30 cellular contexts compared by ENCODE assay signal in the genomic region with DNA sequence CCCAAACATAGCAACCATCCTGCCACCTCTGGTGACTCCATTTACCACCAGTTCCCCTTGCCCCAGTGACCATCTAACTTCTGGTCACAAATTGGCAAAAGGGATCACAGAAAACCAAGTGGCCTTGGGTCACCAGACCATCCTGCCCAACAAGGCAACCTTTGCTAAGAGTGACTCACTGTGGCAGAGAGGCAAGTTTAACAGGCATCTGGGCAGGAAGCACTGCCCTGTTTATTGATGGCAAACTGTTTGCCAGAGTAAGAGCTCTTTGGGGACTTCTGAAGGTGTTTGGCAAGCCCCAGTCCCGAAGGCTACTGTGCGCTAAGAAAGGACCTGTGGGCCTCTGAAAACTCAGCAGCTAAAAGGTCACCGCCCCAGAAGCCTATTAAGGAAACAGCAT. TPM values are rescaled to one million over a fixed set of nuclear protein-coding genes. Genes with fewer than 3 reads are reported as not detected.
"Had no signal": no experiment of that assay in that cellular context is flagged by ENCODE, and none has a peak within 500 bp of the region (broad histone marks: within the 10 kb centered on the region; RNA-seq: fewer than 3 reads in every experiment).

No MANE protein-coding gene starts in this region.

- H3K4me1 Mint-ChIP-seq: mesothelial cell of epicardium; naive B cell; natural killer cell; nephron progenitor cell; neural progenitor cell; stimulated activated effector memory CD8-positive, alpha-beta T cell treated with anti-CD3 and anti-CD28 coated beads, Interleukin-12 subunit alpha, Interleukin-12 subunit beta, amount 100 ng/mL, for 72 hours; stimulated activated naive CD8-positive, alpha-beta T cell treated with anti-CD3 and anti-CD28 coated beads, Interleukin-15, amount 100 ng/mL, for 72 hours had no signal

- H3K9me3 Mint-ChIP-seq: mesothelial cell of epicardium; natural killer cell; neural progenitor cell; stimulated activated effector memory CD8-positive, alpha-beta T cell treated with anti-CD3 and anti-CD28 coated beads, Interleukin-12 subunit alpha, Interleukin-12 subunit beta, amount 100 ng/mL, for 72 hours; stimulated activated naive CD8-positive, alpha-beta T cell treated with anti-CD3 and anti-CD28 coated beads, Interleukin-15, amount 100 ng/mL, for 72 hours had no signal

- H3K4me1 ChIP-seq: heart right ventricle, left ventricle myocardium inferior, neural progenitor cell, pancreas, prostate gland, spleen, thyroid gland, transverse colon, upper lobe of right lung had no signal

- H3K79me2 ChIP-seq: hepatocyte had no signal

- H3K27ac Mint-ChIP-seq: mesothelial cell of epicardium; natural killer cell; nephron progenitor cell; neural progenitor cell; stimulated activated effector memory CD8-positive, alpha-beta T cell treated with anti-CD3 and anti-CD28 coated beads, Interleukin-12 subunit alpha, Interleukin-12 subunit beta, amount 100 ng/mL, for 72 hours; stimulated activated naive CD8-positive, alpha-beta T cell treated with anti-CD3 and anti-CD28 coated beads, Interleukin-15, amount 100 ng/mL, for 72 hours had no signal

- H3K4me3 ChIP-seq: heart right ventricle, hepatocyte, left ventricle myocardium inferior, lung, neural progenitor cell, pancreas, prostate gland, spleen, thyroid gland, transverse colon, upper lobe of right lung had no signal

- H2AFZ ChIP-seq: hepatocyte, neural progenitor cell had no signal

- H3K27ac ChIP-seq: heart right ventricle, hepatocyte, left ventricle myocardium inferior, neural progenitor cell, neutrophil, pancreas, prostate gland, spleen, thyroid gland, transverse colon, upper lobe of right lung had no signal

- H3K4me2 ChIP-seq: hepatocyte, neural progenitor cell had no signal

- H3K36me3 ChIP-seq: heart right ventricle, left ventricle myocardium inferior, neural progenitor cell, neutrophil, pancreas, prostate gland, spleen, thyroid gland, transverse colon, upper lobe of right lung had no signal

- H3K9me3 ChIP-seq: heart right ventricle, left ventricle myocardium inferior, neutrophil, pancreas, prostate gland, spleen, thyroid gland, transverse colon, upper lobe of right lung had no signal

- H3K9ac ChIP-seq: neural progenitor cell had no signal

- H3K36me3 Mint-ChIP-seq: mesothelial cell of epicardium; naive B cell; natural killer cell; neural progenitor cell; stimulated activated effector memory CD8-positive, alpha-beta T cell treated with anti-CD3 and anti-CD28 coated beads, Interleukin-12 subunit alpha, Interleukin-12 subunit beta, amount 100 ng/mL, for 72 hours had no signal

- H3K4me3 Mint-ChIP-seq: mesothelial cell of epicardium; naive B cell; natural killer cell; nephron progenitor cell; neural progenitor cell; stimulated activated effector memory CD8-positive, alpha-beta T cell treated with anti-CD3 and anti-CD28 coated beads, Interleukin-12 subunit alpha, Interleukin-12 subunit beta, amount 100 ng/mL, for 72 hours; stimulated activated naive CD8-positive, alpha-beta T cell treated with anti-CD3 and anti-CD28 coated beads, Interleukin-15, amount 100 ng/mL, for 72 hours had no signal

- DNase-seq: heart right ventricle; islet precursor cell; left ventricle myocardium inferior; mesendoderm; naive B cell; natural killer cell; nephron progenitor cell; occipital lobe; pancreas; posterior cingulate gyrus; retina; right cardiac atrium; small intestine; spleen; stimulated activated CD4-positive, alpha-beta T cell treated with anti-CD3 and anti-CD28 coated beads, Interleukin-4, amount 100 ng/mL, for 24 hours; stimulated activated naive CD4-positive, alpha-beta T cell treated with Interleukin-2 at 50 U/mL for 16 hours; stimulated activated naive CD8-positive, alpha-beta T cell treated with anti-CD3 and anti-CD28 coated beads, Interleukin-15, amount 100 ng/mL, for 72 hours; substantia nigra; thyroid gland; transverse colon; upper lobe of right lung had no signal

- H3K27me3 ChIP-seq: hepatocyte, neural progenitor cell, neutrophil, pancreas, thyroid gland, transverse colon, upper lobe of right lung had no signal

RNA-seq across cellular contexts. Expression of gene TMEM233, which starts 28.2 kb away (rescaled TPM):
- total RNA-seq: hepatocyte, mesothelial cell of epicardium, mononuclear cell, natural killer cell, occipital lobe, temporal lobe had no signal
- polyA plus RNA-seq: hepatocyte had no signal
